Comparison of ENCODE assay signal across 25 cellular contexts in the genomic region with DNA sequence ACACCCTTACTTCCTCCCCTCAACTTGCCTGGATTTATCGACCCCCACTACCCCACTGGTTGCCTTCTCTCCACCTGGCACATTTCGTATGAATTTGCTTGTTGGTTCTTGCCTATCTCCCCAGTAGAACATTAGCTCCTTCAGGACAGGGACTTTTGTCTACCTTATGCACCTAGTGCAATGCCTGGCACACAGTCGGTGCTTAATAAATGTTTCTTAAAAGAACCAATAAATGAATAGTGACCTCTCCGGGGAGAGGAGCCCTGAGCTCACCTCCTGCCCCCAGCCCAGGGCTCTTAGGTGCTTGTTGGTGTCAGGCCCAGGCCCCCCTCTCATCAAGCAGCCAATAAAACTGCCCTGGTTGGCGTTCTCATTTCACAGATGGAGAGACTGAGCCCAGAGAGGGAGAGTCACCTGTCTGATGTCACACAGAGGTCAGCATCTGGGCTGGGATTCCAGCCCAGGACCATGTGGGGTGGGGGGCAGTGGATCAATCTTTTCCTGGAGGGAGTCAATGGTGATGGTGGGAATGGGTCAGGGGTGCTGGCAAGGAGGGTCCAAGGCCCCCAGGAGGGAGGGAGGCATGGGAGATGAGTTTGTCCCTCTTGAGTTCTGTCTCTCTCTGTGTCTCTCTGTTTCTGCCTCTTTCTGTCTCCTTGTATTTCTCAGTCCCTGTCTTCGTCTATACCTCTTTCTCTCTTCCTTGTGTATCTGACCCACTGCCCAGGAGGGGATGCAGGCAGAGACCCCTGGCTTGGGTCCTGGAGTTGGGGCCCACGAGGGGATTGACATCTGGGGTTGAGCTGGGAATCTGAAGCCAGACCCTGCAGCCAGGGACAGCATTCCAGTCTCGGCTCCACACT.
A peak's percentile ranks its signal among the peaks of the same experiment; 100 is the strongest.
DNase-seq lines count a peak whose midpoint lies in the region; ATAC-seq and TF ChIP-seq lines count a peak whose summit lies in the region.
"Had no signal": no experiment of that assay in that cellular context is flagged by ENCODE, and none has a peak within 500 bp of the region (broad histone marks: within the 10 kb centered on the region; RNA-seq: fewer than 3 reads in every experiment).

No MANE protein-coding gene starts in this region.

- DNase-seq in MCF 10A (ENCODE audit: unreplicated experiment), result no peak
- no peak for DNase-seq in breast epithelium (ENCODE audit: low spot score in 2 of 2)
- no peak for DNase-seq in coronary artery (ENCODE audit: low spot score)
- DNase-seq in uterus, result no peak
- DNase-seq in effector memory CD8-positive, alpha-beta T cell, result no peak
- DNase-seq in NCI-H1417 treated with DMSO at 0.1 percent for 48 hours (lab: John Stamatoyannopoulos, UW), result no peak
- DNase-seq: activated CD4-positive, alpha-beta T cell treated with anti-CD3 and anti-CD28 coated beads, Interleukin-2, amount 10 ng/mL, durations not matched to agents 24 days and 14 days; activated gamma-delta T cell treated with Interleukin-2 at 50 U/mL for 16 hours; activated T-cell treated with anti-CD3 and anti-CD28 coated beads, Interleukin-2, amount 50 U/mL, for 24 hours; CD4-positive, alpha-beta T cell; effector memory CD4-positive, alpha-beta T cell; foreskin keratinocyte; NCI-H1092; NCI-H187; NCI-H526; NK-92 treated with Interleukin-12 subunit alpha and Interleukin-12 subunit beta, amount 100 ng/mL, for 24 hours; PC-3; SHP77; upper lobe of left lung had no signal

- no peak for TF ChIP-seq CTCF in MCF 10A (IDR thresholded peaks at IDR 0.05; ENCODE audit: unreplicated experiment)
- TF ChIP-seq CTCF in breast epithelium (IDR thresholded peaks at IDR 0.05), result no peak
- TF ChIP-seq CTCF in coronary artery (IDR thresholded peaks at IDR 0.05), result no peak
- no peak for TF ChIP-seq CTCF in neutrophil (IDR thresholded peaks at IDR 0.05)
- no peak for TF ChIP-seq CTCF in uterus (IDR thresholded peaks at IDR 0.05)

- peak overlapping the region; percentile 8 for H3K27ac Mint-ChIP-seq in MCF 10A (ENCODE audit: low read depth, unreplicated experiment)
- H3K27ac Mint-ChIP-seq in effector memory CD8-positive, alpha-beta T cell, result no peak overlapping the region
- H3K27ac Mint-ChIP-seq: activated CD4-positive, alpha-beta T cell treated with anti-CD3 and anti-CD28 coated beads, Interleukin-2, amount 10 ng/mL, durations not matched to agents 24 days and 14 days; activated T-cell treated with anti-CD3 and anti-CD28 coated beads, Interleukin-2, amount 50 U/mL, for 24 hours; brain; CD4-positive, alpha-beta T cell; memory B cell had no signal

- no peak for ATAC-seq in HG03565 (IDR thresholded peaks at IDR 0.05; ENCODE audit: unreplicated experiment)
- no peak for ATAC-seq in effector memory CD8-positive, alpha-beta T cell (replicated peaks)
- ATAC-seq: foreskin keratinocyte, PC-3 had no signal

- CTCF ChIA-PET in MCF 10A (lab: Yijun Ruan, JAX), result interaction anchor here (0.5 to 2.2 kb wide), 5 partner anchors 14 to 184 kb away, joined by 3 to 7 read pairs (median 4); no protein-coding TSS in a partner anchor

- H3K27me3 Mint-ChIP-seq in MCF 10A (ENCODE audit: insufficient read depth, unreplicated experiment), result no peaks in the 10 kb centered on the region
- peaks cover 24 to 95% of the 10 kb centered on the region in 2 donors for H3K27me3 Mint-ChIP-seq in effector memory CD8-positive, alpha-beta T cell
- H3K27me3 Mint-ChIP-seq: CD4-positive, alpha-beta T cell had no signal

- no peaks in the 10 kb centered on the region for H3K9me3 ChIP-seq in breast epithelium
- no peaks in the 10 kb centered on the region for H3K9me3 ChIP-seq in neutrophil
- no peaks in the 10 kb centered on the region for H3K9me3 ChIP-seq in uterus
- H3K9me3 ChIP-seq: upper lobe of left lung had no signal

- H3K4me3 Mint-ChIP-seq in MCF 10A (ENCODE audit: unreplicated experiment), result no peak overlapping the region
- no peak overlapping the region for H3K4me3 Mint-ChIP-seq in effector memory CD8-positive, alpha-beta T cell
- H3K4me3 Mint-ChIP-seq: activated CD4-positive, alpha-beta T cell treated with anti-CD3 and anti-CD28 coated beads, Interleukin-2, amount 10 ng/mL, durations not matched to agents 24 days and 14 days; activated T-cell treated with anti-CD3 and anti-CD28 coated beads, Interleukin-2, amount 50 U/mL, for 24 hours; brain; CD4-positive, alpha-beta T cell; memory B cell had no signal

- intact Hi-C loops in MCF 10A (cut with micrococcal nuclease) (loop anchor here (1.0 to 2.0 kb wide), 2 partner anchors 100 to 181 kb away; no protein-coding TSS in a partner anchor), breast epithelium (cut with DNase I; ENCODE audit: low total_unique reads) (no loop called here), uterus (cut with DNase I; ENCODE audit: low total_unique reads) (loop anchor here (10.0 kb wide), 1 partner anchor 85 kb away; a partner anchor contains a TSS)

- H3K4me1 Mint-ChIP-seq in MCF 10A (ENCODE audit: insufficient read depth, unreplicated experiment), result peaks cover 29% of the 10 kb centered on the region
- H3K4me1 Mint-ChIP-seq in effector memory CD8-positive, alpha-beta T cell (ENCODE audit: low read depth in 2 of 2), result peaks cover 6 to 17% of the 10 kb centered on the region in 2 donors

- peaks cover 6% of the 10 kb centered on the region for H3K36me3 Mint-ChIP-seq in MCF 10A (ENCODE audit: insufficient read depth, unreplicated experiment)
- H3K36me3 Mint-ChIP-seq in effector memory CD8-positive, alpha-beta T cell (ENCODE audit: insufficient read depth), result no peaks in the 10 kb centered on the region
- H3K36me3 Mint-ChIP-seq: brain, memory B cell had no signal

- H3K27me3 ChIP-seq in breast epithelium (no peaks in the 10 kb centered on the region), neutrophil (no peaks in the 10 kb centered on the region), uterus (no peaks in the 10 kb centered on the region)
- H3K27me3 ChIP-seq: foreskin keratinocyte, upper lobe of left lung had no signal

- no peaks in the 10 kb centered on the region for H3K36me3 ChIP-seq in breast epithelium
- peaks cover 60% of the 10 kb centered on the region for H3K36me3 ChIP-seq in neutrophil
- H3K36me3 ChIP-seq in uterus, result no peaks in the 10 kb centered on the region
- H3K36me3 ChIP-seq: upper lobe of left lung had no signal

- no peaks in the 10 kb centered on the region for H3K9me3 Mint-ChIP-seq in MCF 10A (ENCODE audit: unreplicated experiment)
- H3K9me3 Mint-ChIP-seq in effector memory CD8-positive, alpha-beta T cell, result no peaks in the 10 kb centered on the region
- H3K9me3 Mint-ChIP-seq: activated CD4-positive, alpha-beta T cell treated with anti-CD3 and anti-CD28 coated beads, Interleukin-2, amount 10 ng/mL, durations not matched to agents 24 days and 14 days; activated T-cell treated with anti-CD3 and anti-CD28 coated beads, Interleukin-2, amount 50 U/mL, for 24 hours; brain; CD4-positive, alpha-beta T cell; memory B cell had no signal

- no peak overlapping the region for H3K4me3 ChIP-seq in breast epithelium
- H3K4me3 ChIP-seq in coronary artery, result no peak overlapping the region
- H3K4me3 ChIP-seq in neutrophil (ENCODE audit: low read depth in 1 of 2, low read length in 1 of 2), result no peak overlapping the region
- no peak overlapping the region for H3K4me3 ChIP-seq in uterus
- H3K4me3 ChIP-seq: smooth muscle cell, upper lobe of left lung had no signal

- no TSS peak for BruUV-seq in MCF 10A (replicated peaks; lab: Mats Ljungman, UMichigan)

- peaks cover 10 to 26% of the 10 kb centered on the region in 2 donors for H3K4me1 ChIP-seq in breast epithelium
- H3K4me1 ChIP-seq in neutrophil (ENCODE audit: control insufficient read depth in 1 of 2, insufficient read depth in 1 of 2, low read depth in 1 of 2, low read length in 1 of 2), result peaks cover 92 to 98% of the 10 kb centered on the region in 2 experiments
- H3K4me1 ChIP-seq in uterus, result peaks cover 18% of the 10 kb centered on the region in 2 donors
- H3K4me1 ChIP-seq: foreskin keratinocyte had no signal

- H3K27ac ChIP-seq in breast epithelium (peak overlapping the region in 1 of 2 donors; percentile 30), coronary artery (peak overlapping the region; percentile 26 to 69), neutrophil (peak overlapping the region; percentile 100), uterus (peak overlapping the region; percentile 25 to 76)
- H3K27ac ChIP-seq: foreskin keratinocyte, VCaP had no signal

- POLR2A ChIA-PET in MCF 10A (lab: Yijun Ruan, JAX), result interaction anchor here (0.6 to 1.2 kb wide), 3 partner anchors 12 to 316 kb away, joined by 3 read pairs; no protein-coding TSS in a partner anchor

- TF ChIP-seq POLR2A in breast epithelium (IDR thresholded peaks at IDR 0.05) (no peak), uterus (IDR thresholded peaks at IDR 0.05) (no peak)
